In the genomic region with DNA sequence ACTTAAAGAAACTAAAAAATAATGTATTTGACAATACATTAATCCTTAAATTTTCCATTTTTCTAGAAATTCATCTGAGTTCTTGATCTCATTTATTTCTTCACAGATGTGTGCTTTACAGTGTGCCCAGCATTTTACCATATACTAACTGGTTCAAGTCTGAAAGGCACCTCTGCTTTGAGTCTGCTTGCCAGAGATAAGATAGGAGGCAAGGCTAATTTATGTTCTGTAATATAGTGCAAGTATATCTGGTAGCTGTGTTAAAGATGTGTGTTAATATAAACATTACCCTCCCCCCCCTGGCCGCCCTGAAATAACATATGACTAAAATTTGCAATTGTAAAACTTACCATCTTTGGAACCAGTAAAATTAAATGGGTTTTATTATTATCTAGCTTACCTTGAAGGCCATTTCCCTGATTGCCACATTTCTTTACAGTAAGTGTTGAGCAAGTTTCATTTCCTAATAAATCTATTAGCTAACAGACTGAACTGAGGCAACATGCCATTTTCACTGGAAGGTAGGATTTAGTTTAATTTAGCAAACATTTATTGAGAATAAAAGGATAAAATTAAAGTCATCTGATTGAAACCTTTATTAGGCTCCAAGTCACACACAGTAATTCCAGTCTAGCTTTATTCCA, we compare ENCODE assay signal across 23 cellular contexts. TPM values are rescaled to one million over a fixed set of nuclear protein-coding genes. Genes with fewer than 3 reads are reported as not detected.
DNase-seq lines count a peak whose midpoint lies in the region; ATAC-seq and TF ChIP-seq lines count a peak whose summit lies in the region.
"Had no signal": no experiment of that assay in that cellular context is flagged by ENCODE, and none has a peak within 500 bp of the region (broad histone marks: within the 10 kb centered on the region; RNA-seq: fewer than 3 reads in every experiment).

No MANE protein-coding gene starts in this region.

- peaks cover under 1% of the 10 kb centered on the region for H3F3A ChIP-seq in neural progenitor cell (ENCODE audit: low read depth)

- H3K4me3 Mint-ChIP-seq in T-helper 17 cell = no peak overlapping the region
- H3K4me3 Mint-ChIP-seq in activated T-helper 17 cell treated with anti-CD3 and anti-CD28 coated beads, Interleukin-2, amount 50 U/mL, for 72 hours = no peak overlapping the region
- no peak overlapping the region for H3K4me3 Mint-ChIP-seq in neural progenitor cell
- H3K4me3 Mint-ChIP-seq: H9 had no signal

- H3K4me1 ChIP-seq in BLaER1 treated with 17β-estradiol and CSF1 and Interleukin-3, amounts not matched to agents 10 nM and 100 nM = peaks cover 20 to 43% (median 29%) of the 10 kb centered on the region in 10 experiments
- H3K4me1 ChIP-seq in neural progenitor cell = peaks cover 8% of the 10 kb centered on the region

- H4K20me1 ChIP-seq in BLaER1 treated with 17β-estradiol and CSF1 and Interleukin-3, amounts not matched to agents 10 nM and 100 nM = peaks cover 0 to 49% (median 14%) of the 10 kb centered on the region in 11 experiments; a peak in 12 of 22 replicates
- peaks cover 12% of the 10 kb centered on the region for H4K20me1 ChIP-seq in neural progenitor cell (ENCODE audit: low read depth)

- H3K4me2 ChIP-seq in BLaER1 treated with 17β-estradiol and CSF1 and Interleukin-3, amounts not matched to agents 10 nM and 100 nM = peak overlapping the region in 8 of 11 experiments; percentile 19 to 98 (median 92); a peak in 16 of 22 replicates
- no peak overlapping the region for H3K4me2 ChIP-seq in neural progenitor cell
- H3K4me2 ChIP-seq: smooth muscle cell had no signal

- peaks cover 11 to 41% (median 18%) of the 10 kb centered on the region in 11 experiments; a peak in 21 of 22 replicates for H3K36me3 ChIP-seq in BLaER1 treated with 17β-estradiol and CSF1 and Interleukin-3, amounts not matched to agents 10 nM and 100 nM
- no peaks in the 10 kb centered on the region for H3K36me3 ChIP-seq in neural progenitor cell
- H3K36me3 ChIP-seq: vagina had no signal

- H3K9me3 Mint-ChIP-seq in activated T-helper 17 cell treated with anti-CD3 and anti-CD28 coated beads, Interleukin-2, amount 50 U/mL, for 72 hours = no peaks in the 10 kb centered on the region
- H3K9me3 Mint-ChIP-seq in neural progenitor cell = no peaks in the 10 kb centered on the region
- H3K9me3 Mint-ChIP-seq: central memory CD8-positive, alpha-beta T cell; H9; naive thymus-derived CD8-positive, alpha-beta T cell; T-helper 1 cell treated with Interleukin-12 subunit alpha and Interleukin-12 subunit beta and Interleukin-4 antibody, amounts not matched to agents 30 μg/mL and 1 μg/mL, for 36 hours had no signal

- H3K27me3 Mint-ChIP-seq in T-helper 17 cell (no peaks in the 10 kb centered on the region), neural progenitor cell (ENCODE audit: insufficient read depth, low read depth) (peaks cover 6% of the 10 kb centered on the region)
- no peaks in the 10 kb centered on the region for H3K27me3 Mint-ChIP-seq in activated T-helper 17 cell treated with anti-CD3 and anti-CD28 coated beads, Interleukin-2, amount 50 U/mL, for 72 hours
- H3K27me3 Mint-ChIP-seq: central memory CD8-positive, alpha-beta T cell; naive thymus-derived CD8-positive, alpha-beta T cell; progenitor cell of endocrine pancreas had no signal

- no peaks in the 10 kb centered on the region for H3K9me3 ChIP-seq in BLaER1 treated with 17β-estradiol and CSF1 and Interleukin-3, amounts not matched to agents 10 nM and 100 nM (replicated peaks in 1 of 11)
- H3K9me3 ChIP-seq in T-helper 17 cell (ENCODE audit: control insufficient read depth, low read length, poor library complexity, severe bottlenecking) (no peaks in the 10 kb centered on the region), neural progenitor cell (ENCODE audit: low read depth) (no peaks in the 10 kb centered on the region)
- H3K9me3 ChIP-seq: Caco-2, vagina had no signal

- H3K36me3 Mint-ChIP-seq in T-helper 17 cell (ENCODE audit: low read depth) = no peaks in the 10 kb centered on the region
- peaks cover 30% of the 10 kb centered on the region for H3K36me3 Mint-ChIP-seq in activated T-helper 17 cell treated with anti-CD3 and anti-CD28 coated beads, Interleukin-2, amount 50 U/mL, for 72 hours (ENCODE audit: low read depth)
- peaks cover 2% of the 10 kb centered on the region for H3K36me3 Mint-ChIP-seq in neural progenitor cell

- H3K79me2 ChIP-seq in neural progenitor cell (ENCODE audit: low read depth) = peaks cover 23% of the 10 kb centered on the region

- no peak overlapping the region for H2AFZ ChIP-seq in neural progenitor cell (replicated peaks)

- DNase-seq in HUDEP-2 (lab: John Stamatoyannopoulos, UW; ENCODE audit: unreplicated experiment in 76 of 76) (peak in 60 of 76 experiments; percentile 14 to 92 (median 68)), T-helper 17 cell (no peak), fibroblast of pulmonary artery (ENCODE audit: low read depth) (peak; percentile 44), HPDE6-E6E7 (ENCODE audit: extremely low spot score) (no peak), neural progenitor cell (ENCODE audit: low spot score) (no peak)
- no peak for DNase-seq in activated CD4-positive, alpha-beta T cell treated with anti-CD3 and anti-CD28 coated beads for 4 hours
- DNase-seq: activated CD4-positive, CD25-positive, alpha-beta regulatory T cell treated with anti-CD3 and anti-CD28 coated beads, Interleukin-2, amount 50 U/mL, for 72 hours; amygdala; Caco-2; effector CD8-positive, alpha-beta T cell; H9; kidney; naive thymus-derived CD8-positive, alpha-beta T cell; NCI-H2171 treated with DMSO at 0.1 percent for 48 hours; stimulated activated CD8-positive, alpha-beta memory T cell treated with anti-CD3 and anti-CD28 coated beads, Interleukin-4, amount 100 ng/mL, for 48 hours; substantia nigra had no signal

- H3K27ac Mint-ChIP-seq in T-helper 17 cell (peak overlapping the region; percentile 14), neural progenitor cell (no peak overlapping the region)
- H3K27ac Mint-ChIP-seq in activated T-helper 17 cell treated with anti-CD3 and anti-CD28 coated beads, Interleukin-2, amount 50 U/mL, for 72 hours = no peak overlapping the region
- H3K27ac Mint-ChIP-seq: H9; progenitor cell of endocrine pancreas; T-helper 1 cell treated with Interleukin-12 subunit alpha and Interleukin-12 subunit beta and Interleukin-4 antibody, amounts not matched to agents 30 μg/mL and 1 μg/mL, for 36 hours had no signal

- peak overlapping the region in 5 of 11 experiments; percentile 2 to 89 (median 12); a peak in 4 of 22 replicates for H3K9ac ChIP-seq in BLaER1 treated with 17β-estradiol and CSF1 and Interleukin-3, amounts not matched to agents 10 nM and 100 nM
- no peak overlapping the region for H3K9ac ChIP-seq in neural progenitor cell

- H3K27me3 ChIP-seq in BLaER1 treated with 17β-estradiol and CSF1 and Interleukin-3, amounts not matched to agents 10 nM and 100 nM = no peaks in the 10 kb centered on the region
- H3K27me3 ChIP-seq in neural progenitor cell = peaks cover 1% of the 10 kb centered on the region
- H3K27me3 ChIP-seq: vagina had no signal

- H3K4me1 Mint-ChIP-seq in T-helper 17 cell = peaks cover 26% of the 10 kb centered on the region
- peaks cover 18% of the 10 kb centered on the region for H3K4me1 Mint-ChIP-seq in activated T-helper 17 cell treated with anti-CD3 and anti-CD28 coated beads, Interleukin-2, amount 50 U/mL, for 72 hours
- H3K4me1 Mint-ChIP-seq in neural progenitor cell = peaks cover 10% of the 10 kb centered on the region

- ATAC-seq in T-helper 17 cell = no peak
- no peak for ATAC-seq in activated T-helper 17 cell treated with anti-CD3 and anti-CD28 coated beads, Interleukin-2, amount 50 U/mL, for 72 hours (replicated peaks)
- ATAC-seq: naive thymus-derived CD8-positive, alpha-beta T cell had no signal

- H3K4me3 ChIP-seq in BLaER1 treated with 17β-estradiol and CSF1 and Interleukin-3, amounts not matched to agents 10 nM and 100 nM = peak overlapping the region in 2 of 10 experiments; percentile 6 to 8; a peak in 1 of 20 replicates
- H3K4me3 ChIP-seq in fibroblast of pulmonary artery (replicated peaks; ENCODE audit: low read depth, low read length) = no peak overlapping the region
- H3K4me3 ChIP-seq in neural progenitor cell = no peak overlapping the region
- H3K4me3 ChIP-seq: smooth muscle cell, vagina had no signal

- TF ChIP-seq CTCF in fibroblast of pulmonary artery (IDR thresholded peaks at IDR 0.05; ENCODE audit: low read length, missing control alignments) (no peak), neural progenitor cell (IDR thresholded peaks at IDR 0.05) (no peak)

- H3K27ac ChIP-seq in BLaER1 treated with 17β-estradiol and CSF1 and Interleukin-3, amounts not matched to agents 10 nM and 100 nM = peak overlapping the region in 6 of 11 experiments; percentile 11 to 89 (median 28); a peak in 8 of 22 replicates
- H3K27ac ChIP-seq in neural progenitor cell = no peak overlapping the region
- H3K27ac ChIP-seq: vagina had no signal

RNA-seq across cellular contexts. Expression of a gene that starts 2.7 kb away (rescaled TPM):
- total RNA-seq in T-helper 17 cell (10 to 100 TPM; 59.0 to 68.6 TPM), neural progenitor cell (ENCODE audit: low replicate concordance) (26.7 and 50.8 TPM in 2 replicates)
- 10 to 100 TPM; 53.2 to 58.2 TPM for total RNA-seq in activated T-helper 17 cell treated with anti-CD3 and anti-CD28 coated beads, Interleukin-2, amount 50 U/mL, for 72 hours

RNA-seq across cellular contexts. Expression of a gene that starts 6.3 kb away (rescaled TPM):
- total RNA-seq in T-helper 17 cell (1 to 10 TPM; 7.4 to 8.2 TPM), neural progenitor cell (ENCODE audit: low replicate concordance) (11.5 and 17.5 TPM in 2 replicates)
- 1 to 10 TPM; 3.8 to 6.2 TPM for total RNA-seq in activated T-helper 17 cell treated with anti-CD3 and anti-CD28 coated beads, Interleukin-2, amount 50 U/mL, for 72 hours

Comparison
In these comparisons a context has a peak if more than half of its experiments do, and no peak if none do; other contexts are left out.
1. DNase-seq: peak in HUDEP-2 (60 of 76) and fibroblast of pulmonary artery (single experiment); none in T-helper 17 cell (0 of 3), activated CD4-positive, alpha-beta T cell treated with anti-CD3 and anti-CD28 coated beads for 4 hours (0 of 2), HPDE6-E6E7 (single experiment) and neural progenitor cell (single experiment).